8 cellular contexts compared by ENCODE assay signal in genomic region chr15:56242576-56243116, GRCh38. TPM values are rescaled to one million over a fixed set of nuclear protein-coding genes. Genes with fewer than 3 reads are reported as not detected.
DNase-seq lines count a peak whose midpoint lies in the region; ATAC-seq and TF ChIP-seq lines count a peak whose summit lies in the region.

No MANE protein-coding gene starts in this region.

- peaks cover 24% of the 10 kb centered on the region for H3K36me3 Mint-ChIP-seq in nephron (ENCODE audit: low read depth)

- peaks cover 30% of the 10 kb centered on the region for H3K4me1 Mint-ChIP-seq in nephron

- H3K4me3 Mint-ChIP-seq in nephron, result peak overlapping the region; percentile 95 to 100 (median 98)

- peak overlapping the region; percentile 80 for H3K9ac ChIP-seq in NT2/D1 (ENCODE audit: insufficient read length, low read depth)

- no peaks in the 10 kb centered on the region for H3K36me3 ChIP-seq in NT2/D1 (ENCODE audit: insufficient read depth, insufficient read length, low read length)

- peaks cover 6% of the 10 kb centered on the region for H3K4me1 ChIP-seq in NT2/D1 (ENCODE audit: insufficient read depth, insufficient read length)

- H3K9me3 Mint-ChIP-seq in nephron, result peaks cover 2% of the 10 kb centered on the region

- TF ChIP-seq CTCF in nephron (IDR thresholded peaks at IDR 0.05; ENCODE audit: unreplicated experiment in 3 of 3), result no peak

- peak overlapping the region; percentile 87 to 99 (median 95) for H3K27ac Mint-ChIP-seq in nephron

- H3K4me3 ChIP-seq in NT2/D1 (ENCODE audit: insufficient read length, low read depth), result peak overlapping the region; percentile 46

- no peak for ATAC-seq in GM21723 (IDR thresholded peaks at IDR 0.05; ENCODE audit: unreplicated experiment)

- H3K9me3 ChIP-seq in NT2/D1 (ENCODE audit: insufficient read depth, low read length), result peaks cover 6% of the 10 kb centered on the region; the same call in 1 of the 2 replicates

- H3K27me3 ChIP-seq in NT2/D1 (ENCODE audit: insufficient read depth, insufficient read length), result no peaks in the 10 kb centered on the region

- no peaks in the 10 kb centered on the region for H3K27me3 Mint-ChIP-seq in nephron (ENCODE audit: low read depth)

- DNase-seq in DMS53 (lab: John Stamatoyannopoulos, UW) (peak; percentile 26), DMS53 treated with DMSO at 0.1 percent for 48 hours (lab: John Stamatoyannopoulos, UW; ENCODE audit: unreplicated experiment) (no peak), NT2/D1 (ENCODE audit: low read depth, low spot score) (no peak), dermis blood vessel endothelial cell (peak; percentile 14), A172 (ENCODE audit: low spot score) (no peak), kidney tubule cell (ENCODE audit: low spot score) (no peak)

RNA-seq across cellular contexts. Expression of gene RFX7, which starts 1.0 kb away (rescaled TPM):
- 4.4 and 8.5 TPM in 2 replicates for total RNA-seq in dermis blood vessel endothelial cell
- 2.9 and 3.5 TPM in 2 replicates for total RNA-seq in A172 (2014; rRNA removed; shearing (Covaris generic))

Comparison
In these comparisons a context has a peak if more than half of its experiments do, and no peak if none do; other contexts are left out.
1. DNase-seq: peak in DMS53 (single experiment) and dermis blood vessel endothelial cell (single experiment); none in DMS53 treated with DMSO at 0.1 percent for 48 hours (single experiment), NT2/D1 (single experiment), A172 (single experiment) and kidney tubule cell (single experiment).